10 cellular contexts compared by ENCODE assay signal in genomic region chr1:23593556-23594148, GRCh38. TPM values are rescaled to one million over a fixed set of nuclear protein-coding genes. Genes with fewer than 3 reads are reported as not detected.
A peak's percentile ranks its signal among the peaks of the same experiment; 100 is the strongest.
DNase-seq lines count a peak whose midpoint lies in the region; ATAC-seq and TF ChIP-seq lines count a peak whose summit lies in the region.
"Had no signal": no experiment of that assay in that cellular context is flagged by ENCODE, and none has a peak within 500 bp of the region (broad histone marks: within the 10 kb centered on the region; RNA-seq: fewer than 3 reads in every experiment).

No MANE protein-coding gene starts in this region.

- no TSS peak for BruUV-seq in Panc1 (replicated peaks; lab: Mats Ljungman, UMichigan)

- no peaks in the 10 kb centered on the region for H3K36me3 ChIP-seq in BLaER1 treated with 17β-estradiol and CSF1 and Interleukin-3, amounts not matched to agents 10 nM and 100 nM
- H3K36me3 ChIP-seq in H7 (replicated peaks; ENCODE audit: control insufficient read depth, insufficient read depth, low read length) (no peaks in the 10 kb centered on the region), Panc1 (ENCODE audit: control insufficient read depth, insufficient read depth, low read length) (no peaks in the 10 kb centered on the region)

- 53 to 68% methylated on average over 4 to 6 of the region's 6 CpGs for WGBS in lower leg skin, 2 donors

- DNase-seq in H7 (peak; percentile 48), Panc1 (ENCODE audit: low read depth, low spot score) (no peak), lower leg skin (ENCODE audit: low spot score in 2 of 2) (peak; percentile 56 to 87), mesenteric fat pad (ENCODE audit: low spot score) (no peak), SK-N-DZ (ENCODE audit: low spot score) (no peak)
- DNase-seq in stimulated activated CD4-positive, alpha-beta T cell treated with anti-CD3 and anti-CD28 coated beads, Interleukin-15, amount 100 ng/mL, for 24 hours, result no peak
- DNase-seq: activated naive CD4-positive, alpha-beta T cell treated with anti-CD3 and anti-CD28 coated beads, Interleukin-2, amount 50 U/mL, for 16 hours; stimulated activated CD4-positive, alpha-beta T cell treated with anti-CD3 and anti-CD28 coated beads, Interleukin-1b, Interleukin-23, amount 100 ng/mL, for 48 hours had no signal

- POLR2A ChIA-PET in Panc1 (lab: Charles Lee), result no interaction called here

- H3K4me3 ChIP-seq in BLaER1 treated with 17β-estradiol and CSF1 and Interleukin-3, amounts not matched to agents 10 nM and 100 nM, result no peak overlapping the region
- H3K4me3 ChIP-seq in H7 (ENCODE audit: insufficient read depth, low read depth, low read length) (no peak overlapping the region), Panc1 (ENCODE audit: low read depth in 2 of 2, low read length in 2 of 2) (no peak overlapping the region), lower leg skin (ENCODE audit: low read depth, poor library complexity, severe bottlenecking) (no peak overlapping the region)

- CTCF ChIA-PET in Panc1 (lab: Charles Lee), result interaction anchor here (0.6 to 1.2 kb wide), 3 partner anchors 54 to 328 kb away, joined by 3 read pairs; no protein-coding TSS in a partner anchor

- TF ChIP-seq CTCF in Panc1 (IDR thresholded peaks at IDR 0.05) (no peak), lower leg skin (IDR thresholded peaks at IDR 0.05) (no peak)

- TF ChIP-seq POLR2A in lower leg skin (IDR thresholded peaks at IDR 0.05), result no peak

- peaks cover 98 to 100% (median 100%) of the 10 kb centered on the region in 10 experiments for H3K4me1 ChIP-seq in BLaER1 treated with 17β-estradiol and CSF1 and Interleukin-3, amounts not matched to agents 10 nM and 100 nM
- H3K4me1 ChIP-seq in Panc1 (ENCODE audit: control insufficient read depth, insufficient read depth, low read length), result peaks cover 40% of the 10 kb centered on the region

- intact Hi-C loops in Panc1 (cut with micrococcal nuclease; ENCODE audit: unreplicated experiment), result no loop called here
- intact Hi-C loops in lower leg skin (cut with DNase I; ENCODE audit: low total_unique reads), result loop anchor here (5.0 kb wide), 1 partner anchor 36 kb away; the partner anchor contains the start of gene ID3

- no peaks in the 10 kb centered on the region for H3K9me3 ChIP-seq in BLaER1 treated with 17β-estradiol and CSF1 and Interleukin-3, amounts not matched to agents 10 nM and 100 nM (replicated peaks in 1 of 11)
- H3K9me3 ChIP-seq in Panc1 (ENCODE audit: control insufficient read depth, insufficient read depth, low read depth, low read length), result no peaks in the 10 kb centered on the region

- H3K27me3 ChIP-seq in BLaER1 treated with 17β-estradiol and CSF1 and Interleukin-3, amounts not matched to agents 10 nM and 100 nM, result no peaks in the 10 kb centered on the region
- H3K27me3 ChIP-seq in H7 (ENCODE audit: control insufficient read depth, insufficient read depth, low read length) (no peaks in the 10 kb centered on the region), Panc1 (ENCODE audit: control insufficient read depth, insufficient read depth, low read length) (no peaks in the 10 kb centered on the region)

- H4K20me1 ChIP-seq in BLaER1 treated with 17β-estradiol and CSF1 and Interleukin-3, amounts not matched to agents 10 nM and 100 nM, result no peaks in the 10 kb centered on the region

- H3K9ac ChIP-seq in BLaER1 treated with 17β-estradiol and CSF1 and Interleukin-3, amounts not matched to agents 10 nM and 100 nM, result peak overlapping the region in 9 of 11 experiments; percentile 6 to 82 (median 63); a peak in 14 of 22 replicates

- H3K4me2 ChIP-seq in BLaER1 treated with 17β-estradiol and CSF1 and Interleukin-3, amounts not matched to agents 10 nM and 100 nM, result peak overlapping the region; percentile 78 to 99 (median 87)

- in situ Hi-C loops in Panc1 (cut with HindIII; ENCODE audit: low pct_unique_long_range_greater_than_20kb, low sequenced_read_pairs), result no loop called here

- peak; percentile 48 for ATAC-seq in Panc1
- no peak for ATAC-seq in GM18867 (IDR thresholded peaks at IDR 0.05; ENCODE audit: unreplicated experiment)

- peak overlapping the region in 10 of 11 experiments; percentile 41 to 93 (median 82); a peak in 20 of 22 replicates for H3K27ac ChIP-seq in BLaER1 treated with 17β-estradiol and CSF1 and Interleukin-3, amounts not matched to agents 10 nM and 100 nM
- no peak overlapping the region; the same call in 1 of the 2 replicates for H3K27ac ChIP-seq in Panc1 (ENCODE audit: low read length)

RNA-seq across cellular contexts. Expression of gene ID3, which starts 34.4 kb away (rescaled TPM):
- total RNA-seq in H7 (2014; rRNA removed; shearing (Covaris generic)), result 149 and 160 TPM in 2 replicates
- total RNA-seq in Panc1 (2021; ENCODE audit: unreplicated experiment) (39.6 TPM), lower leg skin (100 to 1,000 TPM in 3 of 4 donors, 10 to 100 TPM in 1; 81.2 to 209 (median 122) TPM), mesenteric fat pad (168 TPM)
- 46.3 TPM for polyA plus RNA-seq in Panc1 (2012; ENCODE audit: insufficient read length)
- 79.5 and 102 TPM in 2 replicates for polyA plus RNA-seq in SK-N-DZ (2014; cell fraction: cytosol; rRNA removed)
- polyA plus RNA-seq in SK-N-DZ (2014; cell fraction: nucleus; rRNA removed), result 83.1 and 85.5 TPM in 2 replicates

Comparison
In these comparisons a context has a peak if more than half of its experiments do, and no peak if none do; other contexts are left out.
1. DNase-seq: peak in H7 (single experiment) and lower leg skin (2 of 2); none in Panc1 (single experiment), mesenteric fat pad (single experiment), stimulated activated CD4-positive, alpha-beta T cell treated with anti-CD3 and anti-CD28 coated beads, Interleukin-15, amount 100 ng/mL, for 24 hours (single experiment) and SK-N-DZ (single experiment).